ENCODE assay signal across 12 cellular contexts in genomic region chr5:14672508-14673394, GRCh38. TPM values are rescaled to one million over a fixed set of nuclear protein-coding genes. Genes with fewer than 3 reads are reported as not detected.
DNase-seq lines count a peak whose midpoint lies in the region; ATAC-seq and TF ChIP-seq lines count a peak whose summit lies in the region.
"Had no signal": no experiment of that assay in that cellular context is flagged by ENCODE, and none has a peak within 500 bp of the region (broad histone marks: within the 10 kb centered on the region; RNA-seq: fewer than 3 reads in every experiment).

No MANE protein-coding gene starts in this region.

- H3K4me1 Mint-ChIP-seq in CD8-positive, alpha-beta T cell (ENCODE audit: low read depth): peaks cover 86% of the 10 kb centered on the region
- H3K4me1 Mint-ChIP-seq in HFFc6 (ENCODE audit: low read depth): peaks cover 69% of the 10 kb centered on the region
- H3K4me1 Mint-ChIP-seq in activated naive CD8-positive, alpha-beta T cell treated with anti-CD3 and anti-CD28 coated beads, Interleukin-2, amount 10 ng/mL, durations not matched to agents 7 days and 5 days: peaks cover 70% of the 10 kb centered on the region

- H3K4me1 ChIP-seq in CD8-positive, alpha-beta T cell (ENCODE audit: insufficient read depth, low read length): peaks cover 76% of the 10 kb centered on the region
- H3K4me1 ChIP-seq in lung (ENCODE audit: control insufficient read depth in 2 of 2, insufficient read depth in 2 of 2, low read length in 2 of 2): peaks cover 15 to 35% of the 10 kb centered on the region in 2 donors
- peaks cover 43% of the 10 kb centered on the region for H3K4me1 ChIP-seq in upper lobe of right lung

- H3K9me3 Mint-ChIP-seq in CD8-positive, alpha-beta T cell: no peaks in the 10 kb centered on the region
- no peaks in the 10 kb centered on the region for H3K9me3 Mint-ChIP-seq in HFFc6
- no peaks in the 10 kb centered on the region for H3K9me3 Mint-ChIP-seq in activated naive CD8-positive, alpha-beta T cell treated with anti-CD3 and anti-CD28 coated beads, Interleukin-2, amount 10 ng/mL, durations not matched to agents 7 days and 5 days

- H3K27ac ChIP-seq in CD8-positive, alpha-beta T cell (ENCODE audit: low read depth, low read length): no peak overlapping the region
- H3K27ac ChIP-seq in lung (ENCODE audit: low read depth in 1 of 2, low read length in 1 of 2): peak overlapping the region; percentile 51 to 52
- no peak overlapping the region for H3K27ac ChIP-seq in upper lobe of right lung
- H3K27ac ChIP-seq: brain microvascular endothelial cell, HL-60 had no signal

- no peaks in the 10 kb centered on the region for H3K27me3 ChIP-seq in CD8-positive, alpha-beta T cell (ENCODE audit: insufficient read depth, low read length)
- no peaks in the 10 kb centered on the region for H3K27me3 ChIP-seq in lung (ENCODE audit: control insufficient read depth, insufficient read depth)
- no peaks in the 10 kb centered on the region for H3K27me3 ChIP-seq in upper lobe of right lung
- H3K27me3 ChIP-seq: brain microvascular endothelial cell had no signal

- no peaks in the 10 kb centered on the region for H3K36me3 ChIP-seq in CD8-positive, alpha-beta T cell (ENCODE audit: insufficient read depth, low read length)
- peaks cover 2 to 4% of the 10 kb centered on the region in 2 donors for H3K36me3 ChIP-seq in lung (ENCODE audit: control insufficient read depth in 2 of 2, insufficient read depth in 2 of 2, low read length in 2 of 2)
- H3K36me3 ChIP-seq in upper lobe of right lung: no peaks in the 10 kb centered on the region
- H3K36me3 ChIP-seq: brain microvascular endothelial cell had no signal

- no peak overlapping the region for H3K4me3 ChIP-seq in CD8-positive, alpha-beta T cell (ENCODE audit: low read depth, low read length)
- H3K4me3 ChIP-seq in lung: no peak overlapping the region
- no peak overlapping the region for H3K4me3 ChIP-seq in upper lobe of right lung

- 85 to 91% methylated on average over 9 of the region's 9 CpGs for WGBS in lung, 2 donors

- no peaks in the 10 kb centered on the region for H3K27me3 Mint-ChIP-seq in CD8-positive, alpha-beta T cell (ENCODE audit: low read depth)
- no peaks in the 10 kb centered on the region; the same call in 1 of the 2 replicates for H3K27me3 Mint-ChIP-seq in HFFc6 (ENCODE audit: insufficient read depth)
- H3K27me3 Mint-ChIP-seq in activated naive CD8-positive, alpha-beta T cell treated with anti-CD3 and anti-CD28 coated beads, Interleukin-2, amount 10 ng/mL, durations not matched to agents 7 days and 5 days: no peaks in the 10 kb centered on the region

- no peaks in the 10 kb centered on the region for H3K9me3 ChIP-seq in CD8-positive, alpha-beta T cell (ENCODE audit: low read length)
- H3K9me3 ChIP-seq in lung (ENCODE audit: control insufficient read depth in 2 of 2, insufficient read depth in 1 of 2, low read length in 1 of 2) (no peaks in the 10 kb centered on the region), upper lobe of right lung (no peaks in the 10 kb centered on the region)

- CTCF ChIA-PET in CD8-positive, alpha-beta T cell (lab: Charles Lee): interaction anchor here (0.5 to 2.6 kb wide), 4 partner anchors 12 to 54 kb away, joined by 3 to 14 read pairs (median 9); no protein-coding TSS in a partner anchor

- H3K36me3 Mint-ChIP-seq in CD8-positive, alpha-beta T cell: peaks cover 33% of the 10 kb centered on the region
- H3K36me3 Mint-ChIP-seq in HFFc6 (ENCODE audit: low read depth): peaks cover under 1% of the 10 kb centered on the region; the same call in 1 of the 2 replicates
- H3K36me3 Mint-ChIP-seq in activated naive CD8-positive, alpha-beta T cell treated with anti-CD3 and anti-CD28 coated beads, Interleukin-2, amount 10 ng/mL, durations not matched to agents 7 days and 5 days: peaks cover 23% of the 10 kb centered on the region

- no peak for DNase-seq in CD8-positive, alpha-beta T cell
- DNase-seq in HFFc6 (peak; percentile 21), lung (ENCODE audit: low spot score) (no peak), AML-193 (lab: John Stamatoyannopoulos, UW) (no peak), upper lobe of right lung (no peak)
- DNase-seq in activated naive CD8-positive, alpha-beta T cell treated with anti-CD3 and anti-CD28 coated beads, Interleukin-2, amount 10 ng/mL, durations not matched to agents 7 days and 5 days: no peak
- DNase-seq: activated CD4-positive, CD25-positive, alpha-beta regulatory T cell treated with anti-CD3 and anti-CD28 coated beads, Interleukin-2, amount 50 U/mL, for 72 hours; brain microvascular endothelial cell; NCI-H1436 had no signal

- peak overlapping the region; percentile 23 for H3K4me3 Mint-ChIP-seq in CD8-positive, alpha-beta T cell
- H3K4me3 Mint-ChIP-seq in HFFc6: no peak overlapping the region
- no peak overlapping the region for H3K4me3 Mint-ChIP-seq in activated naive CD8-positive, alpha-beta T cell treated with anti-CD3 and anti-CD28 coated beads, Interleukin-2, amount 10 ng/mL, durations not matched to agents 7 days and 5 days

- intact Hi-C loops in CD8-positive, alpha-beta T cell (cut with DNase I, micrococcal nuclease): no loop called here
- intact Hi-C loops in upper lobe of right lung (cut with DNase I): no loop called here

- no peak for TF ChIP-seq CTCF in CD8-positive, alpha-beta T cell (IDR thresholded peaks at IDR 0.05)
- TF ChIP-seq CTCF in HFFc6 (IDR thresholded peaks at IDR 0.05) (no peak), lung (IDR thresholded peaks at IDR 0.05; ENCODE audit: control extremely low read depth, extremely low read depth) (no peak), upper lobe of right lung (IDR thresholded peaks at IDR 0.05) (no peak)

- POLR2A ChIA-PET in CD8-positive, alpha-beta T cell (lab: Charles Lee): no interaction called here
- POLR2A ChIA-PET in activated naive CD8-positive, alpha-beta T cell treated with anti-CD3 and anti-CD28 coated beads, Interleukin-2, amount 10 ng/mL, durations not matched to agents 7 days and 5 days (lab: Charles Lee): interaction anchor here (1.5 kb wide), 1 partner anchor 8 kb away, joined by 3 read pairs; the partner anchor contains the start of gene OTULIN

- H3K27ac Mint-ChIP-seq in CD8-positive, alpha-beta T cell: peak overlapping the region; percentile 78
- H3K27ac Mint-ChIP-seq in HFFc6: no peak overlapping the region; the same call in 1 of the 2 replicates
- H3K27ac Mint-ChIP-seq in activated naive CD8-positive, alpha-beta T cell treated with anti-CD3 and anti-CD28 coated beads, Interleukin-2, amount 10 ng/mL, durations not matched to agents 7 days and 5 days: peak overlapping the region; percentile 47

- no peak for ATAC-seq in CD8-positive, alpha-beta T cell
- no peak for ATAC-seq in activated naive CD8-positive, alpha-beta T cell treated with anti-CD3 and anti-CD28 coated beads, Interleukin-2, amount 10 ng/mL, durations not matched to agents 7 days and 5 days (ENCODE audit: low read depth)
- ATAC-seq in lung (ENCODE audit: insufficient read depth, low FRiP score) (no peak), HG03520 (IDR thresholded peaks at IDR 0.05; ENCODE audit: unreplicated experiment) (no peak), upper lobe of right lung (no peak)
- ATAC-seq: HCT116 had no signal

RNA-seq across cellular contexts. Expression of gene OTULIN, which starts 8.2 kb away (rescaled TPM):
- total RNA-seq in CD8-positive, alpha-beta T cell: 100 to 1,000 TPM; 135 to 140 TPM
- 10 to 100 TPM; 17.5 to 22.0 (median 21.3) TPM for total RNA-seq in HFFc6 (2021; fragmentation: NEBNext Ultra II Directional; extraction: Animal tissue kit (Norgen Biotek cat#: 25700))
- 10 to 100 TPM; 82.7 to 86.6 TPM for total RNA-seq in activated naive CD8-positive, alpha-beta T cell treated with anti-CD3 and anti-CD28 coated beads, Interleukin-2, amount 10 ng/mL, durations not matched to agents 7 days and 5 days
- total RNA-seq in lung (10 to 100 TPM; 32.7 to 35.6 TPM), upper lobe of right lung (30.0 TPM)
- 10 to 100 TPM in 1 of 2 donors, 1 to 10 TPM in 1; 7.5 to 11.1 TPM for polyA plus RNA-seq in lung

Comparison
In these comparisons a context has a peak if more than half of its experiments do, and no peak if none do; other contexts are left out.
1. H3K27ac ChIP-seq: peak in lung (2 of 2); none in CD8-positive, alpha-beta T cell (single experiment) and upper lobe of right lung (single experiment).